Comparison of ENCODE assay signal across 1 cellular context in the genomic region with DNA sequence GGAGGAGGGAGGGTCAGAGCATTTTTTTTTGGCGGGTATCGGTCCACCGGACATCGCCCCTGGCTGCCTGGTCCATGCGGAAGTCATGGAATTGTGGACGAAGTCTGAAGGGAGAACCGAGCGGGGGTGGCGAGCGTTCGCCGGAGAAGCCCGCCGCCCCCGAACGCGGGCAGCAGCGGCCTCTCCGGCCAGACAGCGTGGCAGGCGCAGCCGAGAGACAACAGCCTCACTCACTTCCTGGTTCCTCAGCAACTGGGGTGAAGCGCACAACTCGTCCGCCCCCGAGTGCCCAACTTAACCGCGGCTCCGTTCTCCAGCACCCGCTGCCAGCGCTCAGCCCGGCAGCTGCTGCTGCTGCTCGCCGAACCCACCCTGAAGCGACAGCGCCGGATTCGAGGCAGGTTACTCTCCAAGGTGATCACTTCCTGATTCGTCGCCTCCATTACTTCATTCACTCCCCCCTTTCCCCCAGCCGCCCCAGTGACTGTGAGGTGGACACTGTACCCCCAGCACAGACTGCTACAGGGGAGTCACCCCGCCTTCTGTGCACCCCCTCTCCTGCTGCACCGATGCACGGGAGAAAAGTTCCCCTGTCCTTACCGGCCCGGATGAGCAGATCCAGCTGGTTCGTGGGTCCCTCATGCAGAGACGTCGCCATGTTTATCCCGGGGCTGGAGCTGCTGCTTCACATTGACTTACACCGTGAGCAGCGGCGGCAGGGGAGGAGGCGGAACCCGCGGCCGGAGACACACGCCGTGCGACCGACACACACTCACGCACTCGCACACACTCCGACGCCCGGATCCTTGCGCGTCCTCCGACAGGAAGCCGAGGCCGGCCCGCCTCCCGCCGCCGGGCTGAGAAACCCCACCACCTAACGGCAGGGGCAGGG.
A peak's percentile ranks its signal among the peaks of the same experiment; 100 is the strongest.
TF ChIP-seq lines count a peak whose summit lies in the region.

No MANE protein-coding gene starts in this region.

TF ChIP-seq in WTC11, 78 proteins besides CTCF, POLR2A, EP300 and RAD21 (continued from another document and continues in another):
- TF ChIP-seq, protein P1, sequence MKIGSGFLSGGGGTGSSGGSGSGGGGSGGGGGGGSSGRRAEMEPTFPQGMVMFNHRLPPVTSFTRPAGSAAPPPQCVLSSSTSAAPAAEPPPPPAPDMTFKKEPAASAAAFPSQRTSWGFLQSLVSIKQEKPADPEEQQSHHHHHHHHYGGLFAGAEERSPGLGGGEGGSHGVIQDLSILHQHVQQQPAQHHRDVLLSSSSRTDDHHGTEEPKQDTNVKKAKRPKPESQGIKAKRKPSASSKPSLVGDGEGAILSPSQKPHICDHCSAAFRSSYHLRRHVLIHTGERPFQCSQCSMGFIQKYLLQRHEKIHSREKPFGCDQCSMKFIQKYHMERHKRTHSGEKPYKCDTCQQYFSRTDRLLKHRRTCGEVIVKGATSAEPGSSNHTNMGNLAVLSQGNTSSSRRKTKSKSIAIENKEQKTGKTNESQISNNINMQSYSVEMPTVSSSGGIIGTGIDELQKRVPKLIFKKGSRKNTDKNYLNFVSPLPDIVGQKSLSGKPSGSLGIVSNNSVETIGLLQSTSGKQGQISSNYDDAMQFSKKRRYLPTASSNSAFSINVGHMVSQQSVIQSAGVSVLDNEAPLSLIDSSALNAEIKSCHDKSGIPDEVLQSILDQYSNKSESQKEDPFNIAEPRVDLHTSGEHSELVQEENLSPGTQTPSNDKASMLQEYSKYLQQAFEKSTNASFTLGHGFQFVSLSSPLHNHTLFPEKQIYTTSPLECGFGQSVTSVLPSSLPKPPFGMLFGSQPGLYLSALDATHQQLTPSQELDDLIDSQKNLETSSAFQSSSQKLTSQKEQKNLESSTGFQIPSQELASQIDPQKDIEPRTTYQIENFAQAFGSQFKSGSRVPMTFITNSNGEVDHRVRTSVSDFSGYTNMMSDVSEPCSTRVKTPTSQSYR (CRISPR knock-in tag; IDR thresholded peaks at IDR 0.05), result no peak
- TF ChIP-seq, protein P2, sequence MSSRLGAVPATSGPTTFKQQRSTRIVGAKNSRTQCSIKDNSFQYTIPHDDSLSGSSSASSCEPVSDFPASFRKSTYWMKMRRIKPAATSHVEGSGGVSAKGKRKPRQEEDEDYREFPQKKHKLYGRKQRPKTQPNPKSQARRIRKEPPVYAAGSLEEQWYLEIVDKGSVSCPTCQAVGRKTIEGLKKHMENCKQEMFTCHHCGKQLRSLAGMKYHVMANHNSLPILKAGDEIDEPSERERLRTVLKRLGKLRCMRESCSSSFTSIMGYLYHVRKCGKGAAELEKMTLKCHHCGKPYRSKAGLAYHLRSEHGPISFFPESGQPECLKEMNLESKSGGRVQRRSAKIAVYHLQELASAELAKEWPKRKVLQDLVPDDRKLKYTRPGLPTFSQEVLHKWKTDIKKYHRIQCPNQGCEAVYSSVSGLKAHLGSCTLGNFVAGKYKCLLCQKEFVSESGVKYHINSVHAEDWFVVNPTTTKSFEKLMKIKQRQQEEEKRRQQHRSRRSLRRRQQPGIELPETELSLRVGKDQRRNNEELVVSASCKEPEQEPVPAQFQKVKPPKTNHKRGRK (CRISPR knock-in tag; IDR thresholded peaks at IDR 0.05; ENCODE audit: borderline replicate concordance), result no peak
- TF ChIP-seq FOXP4 (CRISPR knock-in tag; IDR thresholded peaks at IDR 0.05), result peak; percentile 79
- TF ChIP-seq, protein P3, sequence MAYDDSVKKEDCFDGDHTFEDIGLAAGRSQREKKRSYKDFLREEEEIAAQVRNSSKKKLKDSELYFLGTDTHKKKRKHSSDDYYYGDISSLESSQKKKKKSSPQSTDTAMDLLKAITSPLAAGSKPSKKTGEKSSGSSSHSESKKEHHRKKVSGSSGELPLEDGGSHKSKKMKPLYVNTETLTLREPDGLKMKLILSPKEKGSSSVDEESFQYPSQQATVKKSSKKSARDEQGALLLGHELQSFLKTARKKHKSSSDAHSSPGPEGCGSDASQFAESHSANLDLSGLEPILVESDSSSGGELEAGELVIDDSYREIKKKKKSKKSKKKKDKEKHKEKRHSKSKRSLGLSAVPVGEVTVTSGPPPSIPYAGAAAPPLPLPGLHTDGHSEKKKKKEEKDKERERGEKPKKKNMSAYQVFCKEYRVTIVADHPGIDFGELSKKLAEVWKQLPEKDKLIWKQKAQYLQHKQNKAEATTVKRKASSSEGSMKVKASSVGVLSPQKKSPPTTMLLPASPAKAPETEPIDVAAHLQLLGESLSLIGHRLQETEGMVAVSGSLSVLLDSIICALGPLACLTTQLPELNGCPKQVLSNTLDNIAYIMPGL (CRISPR knock-in tag; IDR thresholded peaks at IDR 0.05), result peak; percentile 74; the same call in 1 of the 2 replicates
- TF ChIP-seq NR3C1 (CRISPR knock-in tag; conservative IDR thresholded peaks at IDR 0.05; ENCODE audit: low read depth), result no peak
- TF ChIP-seq, protein P4, sequence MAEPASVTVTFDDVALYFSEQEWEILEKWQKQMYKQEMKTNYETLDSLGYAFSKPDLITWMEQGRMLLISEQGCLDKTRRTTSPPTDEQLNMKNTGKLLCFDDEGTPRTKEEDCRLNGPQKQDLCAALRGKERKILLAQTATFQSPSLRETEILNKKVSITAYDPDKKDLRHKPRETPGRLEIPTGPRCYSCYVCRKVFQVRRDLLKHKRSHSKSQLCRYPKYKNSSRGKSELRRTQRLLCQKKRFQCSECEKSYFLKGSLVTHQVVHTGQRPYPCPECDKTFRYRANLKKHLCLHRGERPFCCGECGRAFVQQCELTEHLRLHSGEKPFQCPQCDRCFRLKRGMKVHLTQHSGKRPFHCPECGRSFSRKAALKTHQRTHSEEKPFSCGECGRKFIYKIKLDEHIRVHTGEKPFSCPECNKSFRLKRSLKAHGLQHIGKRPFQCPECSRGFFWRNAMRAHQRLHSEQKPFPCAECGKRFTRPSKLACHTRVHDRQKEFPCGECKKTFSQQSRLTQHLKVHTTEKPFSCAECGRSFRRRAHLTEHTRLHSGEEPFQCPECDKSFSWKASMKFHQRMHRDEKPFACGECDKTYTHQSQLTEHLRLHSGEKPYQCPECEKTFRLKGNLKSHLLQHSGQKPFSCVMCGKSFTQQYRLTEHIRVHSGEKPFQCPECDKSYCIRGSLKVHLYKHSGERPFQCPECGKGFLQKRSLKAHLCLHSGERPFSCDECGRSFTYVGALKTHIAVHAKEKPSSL (CRISPR knock-in tag; conservative IDR thresholded peaks at IDR 0.05), result no peak
- TF ChIP-seq, protein P5, sequence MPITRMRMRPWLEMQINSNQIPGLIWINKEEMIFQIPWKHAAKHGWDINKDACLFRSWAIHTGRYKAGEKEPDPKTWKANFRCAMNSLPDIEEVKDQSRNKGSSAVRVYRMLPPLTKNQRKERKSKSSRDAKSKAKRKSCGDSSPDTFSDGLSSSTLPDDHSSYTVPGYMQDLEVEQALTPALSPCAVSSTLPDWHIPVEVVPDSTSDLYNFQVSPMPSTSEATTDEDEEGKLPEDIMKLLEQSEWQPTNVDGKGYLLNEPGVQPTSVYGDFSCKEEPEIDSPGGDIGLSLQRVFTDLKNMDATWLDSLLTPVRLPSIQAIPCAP (CRISPR knock-in tag; IDR thresholded peaks at IDR 0.05), result 0 out of 2 replicates have a peak, but pooled peaks have one; percentile 15
- no peak for TF ChIP-seq IRF2 (CRISPR knock-in tag; IDR thresholded peaks at IDR 0.05; ENCODE audit: borderline replicate concordance, low read depth)
- no peak for TF ChIP-seq ZNF532 (CRISPR knock-in tag; IDR thresholded peaks at IDR 0.05; ENCODE audit: borderline replicate concordance)
- TF ChIP-seq TP53 (CRISPR knock-in tag; IDR thresholded peaks at IDR 0.05), result 0 out of 2 replicates have a peak, but pooled peaks have one; percentile 57
- TF ChIP-seq, protein P6, sequence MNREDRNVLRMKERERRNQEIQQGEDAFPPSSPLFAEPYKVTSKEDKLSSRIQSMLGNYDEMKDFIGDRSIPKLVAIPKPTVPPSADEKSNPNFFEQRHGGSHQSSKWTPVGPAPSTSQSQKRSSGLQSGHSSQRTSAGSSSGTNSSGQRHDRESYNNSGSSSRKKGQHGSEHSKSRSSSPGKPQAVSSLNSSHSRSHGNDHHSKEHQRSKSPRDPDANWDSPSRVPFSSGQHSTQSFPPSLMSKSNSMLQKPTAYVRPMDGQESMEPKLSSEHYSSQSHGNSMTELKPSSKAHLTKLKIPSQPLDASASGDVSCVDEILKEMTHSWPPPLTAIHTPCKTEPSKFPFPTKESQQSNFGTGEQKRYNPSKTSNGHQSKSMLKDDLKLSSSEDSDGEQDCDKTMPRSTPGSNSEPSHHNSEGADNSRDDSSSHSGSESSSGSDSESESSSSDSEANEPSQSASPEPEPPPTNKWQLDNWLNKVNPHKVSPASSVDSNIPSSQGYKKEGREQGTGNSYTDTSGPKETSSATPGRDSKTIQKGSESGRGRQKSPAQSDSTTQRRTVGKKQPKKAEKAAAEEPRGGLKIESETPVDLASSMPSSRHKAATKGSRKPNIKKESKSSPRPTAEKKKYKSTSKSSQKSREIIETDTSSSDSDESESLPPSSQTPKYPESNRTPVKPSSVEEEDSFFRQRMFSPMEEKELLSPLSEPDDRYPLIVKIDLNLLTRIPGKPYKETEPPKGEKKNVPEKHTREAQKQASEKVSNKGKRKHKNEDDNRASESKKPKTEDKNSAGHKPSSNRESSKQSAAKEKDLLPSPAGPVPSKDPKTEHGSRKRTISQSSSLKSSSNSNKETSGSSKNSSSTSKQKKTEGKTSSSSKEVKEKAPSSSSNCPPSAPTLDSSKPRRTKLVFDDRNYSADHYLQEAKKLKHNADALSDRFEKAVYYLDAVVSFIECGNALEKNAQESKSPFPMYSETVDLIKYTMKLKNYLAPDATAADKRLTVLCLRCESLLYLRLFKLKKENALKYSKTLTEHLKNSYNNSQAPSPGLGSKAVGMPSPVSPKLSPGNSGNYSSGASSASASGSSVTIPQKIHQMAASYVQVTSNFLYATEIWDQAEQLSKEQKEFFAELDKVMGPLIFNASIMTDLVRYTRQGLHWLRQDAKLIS (CRISPR knock-in tag; IDR thresholded peaks at IDR 0.05; ENCODE audit: borderline replicate concordance), result no peak; the same call in 1 of the 2 replicates
- TF ChIP-seq GTF2I (CRISPR knock-in tag; conservative IDR thresholded peaks at IDR 0.05), result no peak
- TF ChIP-seq, protein P7, sequence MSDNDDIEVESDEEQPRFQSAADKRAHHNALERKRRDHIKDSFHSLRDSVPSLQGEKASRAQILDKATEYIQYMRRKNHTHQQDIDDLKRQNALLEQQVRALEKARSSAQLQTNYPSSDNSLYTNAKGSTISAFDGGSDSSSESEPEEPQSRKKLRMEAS (CRISPR knock-in tag; IDR thresholded peaks at IDR 0.05), result peak; percentile 48; the same call in 1 of the 2 replicates
- 0 out of 2 replicates have a peak, but pooled peaks have one; percentile 30 for TF ChIP-seq E2F5 (CRISPR knock-in tag; IDR thresholded peaks at IDR 0.05)
- TF ChIP-seq ZNF121 (CRISPR knock-in tag; IDR thresholded peaks at IDR 0.05), result peak; percentile 31; the same call in 1 of the 2 replicates
- TF ChIP-seq, protein P8, sequence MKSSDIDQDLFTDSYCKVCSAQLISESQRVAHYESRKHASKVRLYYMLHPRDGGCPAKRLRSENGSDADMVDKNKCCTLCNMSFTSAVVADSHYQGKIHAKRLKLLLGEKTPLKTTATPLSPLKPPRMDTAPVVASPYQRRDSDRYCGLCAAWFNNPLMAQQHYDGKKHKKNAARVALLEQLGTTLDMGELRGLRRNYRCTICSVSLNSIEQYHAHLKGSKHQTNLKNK (CRISPR knock-in tag; IDR thresholded peaks at IDR 0.05), result no peak
- peak; percentile 41; the same call in 1 of the 2 replicates for TF ChIP-seq USF1 (CRISPR knock-in tag; IDR thresholded peaks at IDR 0.05)
